In genomic region chr3:65888980-65889706, GRCh38 we compare ENCODE assay signal across 9 cellular contexts.
DNase-seq lines count a peak whose midpoint lies in the region; ATAC-seq and TF ChIP-seq lines count a peak whose summit lies in the region.
"Had no signal": no experiment of that assay in that cellular context is flagged by ENCODE, and none has a peak within 500 bp of the region (broad histone marks: within the 10 kb centered on the region; RNA-seq: fewer than 3 reads in every experiment).

No MANE protein-coding gene starts in this region.

- no peak for TF ChIP-seq CTCF in HCT116 (IDR thresholded peaks at IDR 0.05 in 2 of 3, conservative IDR thresholded peaks at IDR 0.05 in 1 of 3; ENCODE audit: borderline replicate concordance in 1 of 3, insufficient read depth in 1 of 3, low read depth in 2 of 3, low read length in 2 of 3)
- TF ChIP-seq CTCF in heart right ventricle (IDR thresholded peaks at IDR 0.05), result no peak
- TF ChIP-seq CTCF in neural progenitor cell (IDR thresholded peaks at IDR 0.05), result no peak

- no peak overlapping the region for H3K27ac Mint-ChIP-seq in neural progenitor cell

- H3K27me3 ChIP-seq in HCT116 (ENCODE audit: insufficient read depth, low read length) (no peaks in the 10 kb centered on the region), heart right ventricle (no peaks in the 10 kb centered on the region), neural progenitor cell (no peaks in the 10 kb centered on the region)

- CTCF ChIA-PET in HCT116 (lab: Charles Lee), result no interaction called here

- no peak overlapping the region for H3K4me3 Mint-ChIP-seq in neural progenitor cell

- DNase-seq in HCT116 (ENCODE audit: low read depth, low spot score), result peak; percentile 13
- peak in 1 of 2 donors; percentile 14 for DNase-seq in heart right ventricle
- peak; percentile 93 for DNase-seq in stromal cell of bone marrow (ENCODE audit: low read depth)
- no peak for DNase-seq in NCI-H446 (lab: John Stamatoyannopoulos, UW)
- DNase-seq in neural progenitor cell (ENCODE audit: low spot score), result no peak
- DNase-seq in GOT3 (lab: John Stamatoyannopoulos, UW), result no peak

- H3K9me3 ChIP-seq in HCT116 (ENCODE audit: control insufficient read depth in 1 of 2, insufficient read depth in 1 of 2, low read depth in 1 of 2, low read length in 2 of 2) (no peaks in the 10 kb centered on the region), heart right ventricle (no peaks in the 10 kb centered on the region), neural progenitor cell (ENCODE audit: low read depth) (no peaks in the 10 kb centered on the region)

- no peak for TF ChIP-seq RAD21 in HCT116 (IDR thresholded peaks at IDR 0.05; ENCODE audit: low read depth)

- 53 to 55% methylated on average over 4 of the region's 4 CpGs for WGBS in heart right ventricle, 2 donors

- POLR2A ChIA-PET in HCT116 (lab: Charles Lee), result no interaction called here

- H3K4me2 ChIP-seq in HCT116 (ENCODE audit: low read length), result peak overlapping the region; percentile 38
- H3K4me2 ChIP-seq in neural progenitor cell, result no peak overlapping the region

- RAD21 ChIA-PET in HCT116 (lab: Charles Lee; ENCODE audit: low non-redundant PET in 1 of 2, low total read pairs in 2 of 2, uncharacterized antibody in 2 of 2, unreplicated experiment in 2 of 2), result no interaction called here

- no peak for TF ChIP-seq POLR2A in HCT116 (IDR thresholded peaks at IDR 0.05; ENCODE audit: borderline replicate concordance, extremely low read depth, insufficient read depth, insufficient read length)

- H3K9ac ChIP-seq in HCT116 (ENCODE audit: low read length), result no peak overlapping the region
- H3K9ac ChIP-seq in neural progenitor cell, result no peak overlapping the region

- BruUV-seq in HCT116 (replicated peaks; lab: Mats Ljungman, UMichigan), result no TSS peak

- H3K27ac ChIP-seq in HCT116 (ENCODE audit: low read depth, low read length) (no peak overlapping the region; the same call in 1 of the 2 replicates), angular gyrus (ENCODE audit: low read depth, low read length) (peak overlapping the region; percentile 62), heart right ventricle (peak overlapping the region in 7 of 10 donors; percentile 6 to 75 (median 65)), neural progenitor cell (no peak overlapping the region)
- H3K27ac ChIP-seq: HL-60 had no signal

- H3K9me2 ChIP-seq in HCT116 (ENCODE audit: insufficient read depth), result no peaks in the 10 kb centered on the region

- H3K79me2 ChIP-seq in HCT116 (ENCODE audit: insufficient read depth, low read length) (0 out of 2 replicates have a peak, but pooled peaks cover 15% of the 10 kb centered on the region), neural progenitor cell (ENCODE audit: low read depth) (peaks cover 73% of the 10 kb centered on the region)

- ATAC-seq in HCT116 (peak; percentile 75), heart right ventricle (peak; percentile 55 to 96 (median 92)), GM19023 (IDR thresholded peaks at IDR 0.05; ENCODE audit: unreplicated experiment) (no peak)

- peaks cover 13% of the 10 kb centered on the region for H3F3A ChIP-seq in neural progenitor cell (ENCODE audit: low read depth)

- H3K36me3 Mint-ChIP-seq in neural progenitor cell, result no peaks in the 10 kb centered on the region

- H3K4me1 Mint-ChIP-seq in neural progenitor cell, result peaks cover under 1% of the 10 kb centered on the region

- H4K20me1 ChIP-seq in HCT116 (ENCODE audit: insufficient read depth), result no peaks in the 10 kb centered on the region; the same call in 1 of the 2 replicates
- peaks cover 14% of the 10 kb centered on the region for H4K20me1 ChIP-seq in neural progenitor cell (ENCODE audit: low read depth)

- H3K27me3 Mint-ChIP-seq in neural progenitor cell (ENCODE audit: insufficient read depth, low read depth), result no peaks in the 10 kb centered on the region

- no peak overlapping the region for H3K4me3 ChIP-seq in HCT116 (replicated peaks in 1 of 2; ENCODE audit: low read depth in 1 of 2, low read length in 2 of 2)
- H3K4me3 ChIP-seq in heart right ventricle, result no peak overlapping the region
- H3K4me3 ChIP-seq in neural progenitor cell, result no peak overlapping the region

- H3K4me1 ChIP-seq in HCT116 (ENCODE audit: control insufficient read depth in 1 of 2, insufficient read depth in 2 of 2, low read length in 2 of 2), result peaks cover 9 to 10% of the 10 kb centered on the region in 2 experiments; a peak in 3 of 4 replicates
- H3K4me1 ChIP-seq in heart right ventricle, result peaks cover 0 to 47% (median 18%) of the 10 kb centered on the region in 9 donors
- peaks cover 5% of the 10 kb centered on the region for H3K4me1 ChIP-seq in neural progenitor cell

- intact Hi-C loops in HCT116 (cut with micrococcal nuclease) (no loop called here), heart right ventricle (cut with DNase I) (loop anchor here in 1 of 10 donors (10.0 kb wide), 1 partner anchor 146 kb away; the partner anchor contains the start of gene MAGI1)

- H2AFZ ChIP-seq in HCT116 (ENCODE audit: low read depth, low read length, poor library complexity, severe bottlenecking) (no peak overlapping the region), neural progenitor cell (replicated peaks) (no peak overlapping the region)

- H3K36me3 ChIP-seq in HCT116 (ENCODE audit: control insufficient read depth in 1 of 2, insufficient read depth in 2 of 2, low read length in 2 of 2), result no peaks in the 10 kb centered on the region
- H3K36me3 ChIP-seq in heart right ventricle, result no peaks in the 10 kb centered on the region
- no peaks in the 10 kb centered on the region for H3K36me3 ChIP-seq in neural progenitor cell

- H3K9me3 Mint-ChIP-seq in neural progenitor cell, result peaks cover 2% of the 10 kb centered on the region

TF ChIP-seq in HCT116, 20 proteins besides CTCF, POLR2A, EP300 and RAD21:
- TF ChIP-seq FOSL1 (IDR thresholded peaks at IDR 0.05; ENCODE audit: low read depth) (peak; percentile 48), ZNF274 (IDR thresholded peaks at IDR 0.05; ENCODE audit: low read depth, low read length) (no peak), JUND (IDR thresholded peaks at IDR 0.05) (peak; percentile 48; the same call in 1 of the 2 replicates)

Comparison
In these comparisons a context has a peak if more than half of its experiments do, and no peak if none do; other contexts are left out.
1. DNase-seq: peak in HCT116 (single experiment) and stromal cell of bone marrow (single experiment); none in NCI-H446 (0 of 2), neural progenitor cell (single experiment) and GOT3 (single experiment).
2. H3K27ac ChIP-seq: peak in angular gyrus (single experiment) and heart right ventricle (7 of 10); none in HCT116 (single experiment) and neural progenitor cell (single experiment).